Comparison of ENCODE assay signal across 15 cellular contexts in genomic region chr4:89301003-89301402, GRCh38. TPM values are rescaled to one million over a fixed set of nuclear protein-coding genes. Genes with fewer than 3 reads are reported as not detected.
DNase-seq lines count a peak whose midpoint lies in the region; ATAC-seq lines count a peak whose summit lies in the region.
"Had no signal": no experiment of that assay in that cellular context is flagged by ENCODE, and none has a peak within 500 bp of the region (broad histone marks: within the 10 kb centered on the region; RNA-seq: fewer than 3 reads in every experiment).

No MANE protein-coding gene starts in this region.

- no peak for ATAC-seq in natural killer cell treated with Interleukin-12 subunit alpha and Interleukin-12 subunit beta and Interleukin-15 and Interleukin-18, amount 100 ng/mL, for 72 hours
- ATAC-seq in HG02763 (IDR thresholded peaks at IDR 0.05; ENCODE audit: unreplicated experiment): no peak
- no peak for ATAC-seq in GM19452 (IDR thresholded peaks at IDR 0.05; ENCODE audit: unreplicated experiment)
- ATAC-seq: HepG2 had no signal

- no peaks in the 10 kb centered on the region for H3K9me3 ChIP-seq in KOPT-K1 (ENCODE audit: insufficient read depth, low read length, poor library complexity, severe bottlenecking)

- CTCF ChIA-PET in activated naive CD4-positive, alpha-beta T cell treated with anti-CD3 and anti-CD28 coated beads, Interleukin-2, amount 10 ng/mL, durations not matched to agents 7 days and 5 days (lab: Charles Lee): interaction anchor here (0.7 to 1.4 kb wide), 5 partner anchors 17 to 134 kb away, joined by 3 to 4 read pairs (median 3); no protein-coding TSS in a partner anchor

- H3K36me3 Mint-ChIP-seq in activated naive CD4-positive, alpha-beta T cell treated with anti-CD3 and anti-CD28 coated beads, Interleukin-2, amount 10 ng/mL, durations not matched to agents 7 days and 5 days: peaks cover 50% of the 10 kb centered on the region
- peaks cover 20% of the 10 kb centered on the region for H3K36me3 Mint-ChIP-seq in activated naive CD8-positive, alpha-beta T cell treated with anti-CD3 and anti-CD28 coated beads for 36 hours
- no peaks in the 10 kb centered on the region for H3K36me3 Mint-ChIP-seq in natural killer cell treated with Interleukin-12 subunit alpha and Interleukin-12 subunit beta and Interleukin-15 and Interleukin-18, amount 100 ng/mL, for 72 hours

- H3K27me3 Mint-ChIP-seq in activated naive CD4-positive, alpha-beta T cell treated with anti-CD3 and anti-CD28 coated beads, Interleukin-2, amount 10 ng/mL, durations not matched to agents 7 days and 5 days: no peaks in the 10 kb centered on the region
- H3K27me3 Mint-ChIP-seq in activated naive CD8-positive, alpha-beta T cell treated with anti-CD3 and anti-CD28 coated beads for 36 hours: no peaks in the 10 kb centered on the region
- H3K27me3 Mint-ChIP-seq in natural killer cell treated with Interleukin-12 subunit alpha and Interleukin-12 subunit beta and Interleukin-15 and Interleukin-18, amount 100 ng/mL, for 72 hours: no peaks in the 10 kb centered on the region

- H3K9me3 Mint-ChIP-seq in activated naive CD4-positive, alpha-beta T cell treated with anti-CD3 and anti-CD28 coated beads, Interleukin-2, amount 10 ng/mL, durations not matched to agents 7 days and 5 days: no peaks in the 10 kb centered on the region
- H3K9me3 Mint-ChIP-seq in activated naive CD8-positive, alpha-beta T cell treated with anti-CD3 and anti-CD28 coated beads for 36 hours: no peaks in the 10 kb centered on the region
- peaks cover 3% of the 10 kb centered on the region for H3K9me3 Mint-ChIP-seq in natural killer cell treated with Interleukin-12 subunit alpha and Interleukin-12 subunit beta and Interleukin-15 and Interleukin-18, amount 100 ng/mL, for 72 hours

- H3K27ac Mint-ChIP-seq in activated naive CD4-positive, alpha-beta T cell treated with anti-CD3 and anti-CD28 coated beads, Interleukin-2, amount 10 ng/mL, durations not matched to agents 7 days and 5 days: peak overlapping the region; percentile 97
- peak overlapping the region; percentile 55 for H3K27ac Mint-ChIP-seq in activated naive CD8-positive, alpha-beta T cell treated with anti-CD3 and anti-CD28 coated beads for 36 hours
- H3K27ac Mint-ChIP-seq in natural killer cell treated with Interleukin-12 subunit alpha and Interleukin-12 subunit beta and Interleukin-15 and Interleukin-18, amount 100 ng/mL, for 72 hours: peak overlapping the region in 1 of 2 donors; percentile 95

- H3K4me3 Mint-ChIP-seq in activated naive CD4-positive, alpha-beta T cell treated with anti-CD3 and anti-CD28 coated beads, Interleukin-2, amount 10 ng/mL, durations not matched to agents 7 days and 5 days: peak overlapping the region; percentile 71
- H3K4me3 Mint-ChIP-seq in activated naive CD8-positive, alpha-beta T cell treated with anti-CD3 and anti-CD28 coated beads for 36 hours: peak overlapping the region; percentile 25
- H3K4me3 Mint-ChIP-seq in natural killer cell treated with Interleukin-12 subunit alpha and Interleukin-12 subunit beta and Interleukin-15 and Interleukin-18, amount 100 ng/mL, for 72 hours: peak overlapping the region; percentile 86

- H3K4me1 Mint-ChIP-seq in activated naive CD4-positive, alpha-beta T cell treated with anti-CD3 and anti-CD28 coated beads, Interleukin-2, amount 10 ng/mL, durations not matched to agents 7 days and 5 days: peaks cover 74% of the 10 kb centered on the region
- H3K4me1 Mint-ChIP-seq in activated naive CD8-positive, alpha-beta T cell treated with anti-CD3 and anti-CD28 coated beads for 36 hours: peaks cover 67% of the 10 kb centered on the region
- peaks cover 51 to 86% of the 10 kb centered on the region in 2 donors for H3K4me1 Mint-ChIP-seq in natural killer cell treated with Interleukin-12 subunit alpha and Interleukin-12 subunit beta and Interleukin-15 and Interleukin-18, amount 100 ng/mL, for 72 hours (ENCODE audit: low read depth in 2 of 2)

- DNase-seq in activated naive CD4-positive, alpha-beta T cell treated with anti-CD3 and anti-CD28 coated beads, Interleukin-2, amount 10 ng/mL, durations not matched to agents 7 days and 5 days: no peak
- DNase-seq in activated naive CD4-positive, alpha-beta T cell treated with Interleukin-2 at 50 U/mL for 16 hours: no peak
- DNase-seq in activated naive CD8-positive, alpha-beta T cell treated with anti-CD3 and anti-CD28 coated beads for 36 hours: no peak
- no peak for DNase-seq in natural killer cell treated with Interleukin-12 subunit alpha and Interleukin-12 subunit beta and Interleukin-15 and Interleukin-18, amount 100 ng/mL, for 72 hours (ENCODE audit: low spot score)
- no peak for DNase-seq in cerebellum (ENCODE audit: low spot score)
- DNase-seq: activated CD4-positive, CD25-positive, alpha-beta regulatory T cell treated with anti-CD3 and anti-CD28 coated beads, Interleukin-2, amount 50 U/mL, for 72 hours; cortex of kidney; foreskin melanocyte; NCI-H2029 treated with DMSO at 0.1 percent for 48 hours; posterior cingulate gyrus; SHP77 treated with DMSO at 0.1 percent for 48 hours had no signal

- H3K27ac ChIP-seq in KOPT-K1 (ENCODE audit: low read depth, low read length, poor library complexity, severe bottlenecking): peak overlapping the region; percentile 26

- no peaks in the 10 kb centered on the region for H3K36me3 ChIP-seq in KOPT-K1 (ENCODE audit: insufficient read depth, low read length)

RNA-seq across cellular contexts. Expression of gene GPRIN3, which starts 6.6 kb away (rescaled TPM):
- total RNA-seq in activated naive CD8-positive, alpha-beta T cell treated with anti-CD3 and anti-CD28 coated beads for 36 hours: 1 to 10 TPM; 9.2 to 9.4 TPM
- total RNA-seq in natural killer cell treated with Interleukin-12 subunit alpha and Interleukin-12 subunit beta and Interleukin-15 and Interleukin-18, amount 100 ng/mL, for 72 hours: 10 to 100 TPM; 11.6 to 24.0 TPM
- total RNA-seq in cerebellum: 36.8 TPM
- total RNA-seq: HepG2 had no signal

Comparison
In these comparisons a context has a peak if more than half of its experiments do, and no peak if none do; other contexts are left out.
1. H3K4me3 Mint-ChIP-seq: peak in every context shown above with its lines; median percentile 86 in natural killer cell treated with Interleukin-12 subunit alpha and Interleukin-12 subunit beta and Interleukin-15 and Interleukin-18, amount 100 ng/mL, for 72 hours; 71 in activated naive CD4-positive, alpha-beta T cell treated with anti-CD3 and anti-CD28 coated beads, Interleukin-2, amount 10 ng/mL, durations not matched to agents 7 days and 5 days; 25 in activated naive CD8-positive, alpha-beta T cell treated with anti-CD3 and anti-CD28 coated beads for 36 hours.